Comparison of ENCODE assay signal across 21 cellular contexts in genomic region chr4:121749225-121749624, GRCh38. TPM values are rescaled to one million over a fixed set of nuclear protein-coding genes. Genes with fewer than 3 reads are reported as not detected.
DNase-seq lines count a peak whose midpoint lies in the region; ATAC-seq and TF ChIP-seq lines count a peak whose summit lies in the region.
"Had no signal": no experiment of that assay in that cellular context is flagged by ENCODE, and none has a peak within 500 bp of the region (broad histone marks: within the 10 kb centered on the region; RNA-seq: fewer than 3 reads in every experiment).

No MANE protein-coding gene starts in this region.

- TF ChIP-seq POLR2A in IMR-90 (IDR thresholded peaks at IDR 0.05; ENCODE audit: low read depth, low read length): no peak

- H3K4me3 ChIP-seq in GM23338 (no peak overlapping the region), IMR-90 (ENCODE audit: insufficient read depth, low read depth, low read length) (no peak overlapping the region), PC-9 (no peak overlapping the region)
- H3K4me3 ChIP-seq: BLaER1 treated with 17β-estradiol and CSF1 and Interleukin-3, amounts not matched to agents 10 nM and 100 nM; GM12878; MG63; Peyer's patch; SK-N-MC had no signal

- peaks cover 15% of the 10 kb centered on the region for H3K4me1 Mint-ChIP-seq in GM23338
- H3K4me1 Mint-ChIP-seq in glutamatergic neuron (ENCODE audit: low read depth, unreplicated experiment): peaks cover 4% of the 10 kb centered on the region

- ATAC-seq in GM23338 (peak; percentile 100), IMR-90 (ENCODE audit: low read depth) (no peak), GM18511 (IDR thresholded peaks at IDR 0.05; ENCODE audit: unreplicated experiment) (no peak)
- ATAC-seq: GM12878 had no signal

- no peak overlapping the region for H2AFZ ChIP-seq in GM23338
- H2AFZ ChIP-seq in IMR-90 (replicated peaks; ENCODE audit: low read length, poor library complexity): no peak overlapping the region
- H2AFZ ChIP-seq in PC-9: no peak overlapping the region

- H2BK120ac ChIP-seq in IMR-90 (ENCODE audit: low read depth, low read length): peak overlapping the region; percentile 47

- H3K9me3 Mint-ChIP-seq in GM23338 (no peaks in the 10 kb centered on the region; the same call in 2 of the 3 replicates), glutamatergic neuron (ENCODE audit: unreplicated experiment) (peaks cover 4% of the 10 kb centered on the region)

- TF ChIP-seq CTCF in GM23338 (conservative IDR thresholded peaks at IDR 0.05; ENCODE audit: low read depth in 2 of 2): no peak
- no peak for TF ChIP-seq CTCF in IMR-90 (conservative IDR thresholded peaks at IDR 0.05; ENCODE audit: low read depth, low read length)
- no peak for TF ChIP-seq CTCF in glutamatergic neuron (IDR thresholded peaks at IDR 0.05; ENCODE audit: partially characterized antibody, unreplicated experiment)
- TF ChIP-seq CTCF in PC-9 (conservative IDR thresholded peaks at IDR 0.05): no peak

- H4K8ac ChIP-seq in IMR-90 (ENCODE audit: low read depth in 2 of 2, low read length in 2 of 2): no peak overlapping the region; a peak in 1 of 4 replicates

- H3K4ac ChIP-seq in IMR-90 (ENCODE audit: low read depth, low read length): 0 out of 2 replicates have a peak overlapping the region, but pooled peaks have one; percentile 52

- H3K23ac ChIP-seq in IMR-90 (ENCODE audit: low read depth, low read length): peak overlapping the region; percentile 39; the same call in 1 of the 2 replicates

- H2BK15ac ChIP-seq in IMR-90 (ENCODE audit: low read depth, low read length): peak overlapping the region; percentile 75; the same call in 2 of the 3 replicates

- POLR2A ChIA-PET in IMR-90 (lab: Charles Lee; ENCODE audit: unreplicated experiment) (no interaction called here), PC-9 (lab: Charles Lee; ENCODE audit: unreplicated experiment) (no interaction called here)

- H3K56ac ChIP-seq in IMR-90 (ENCODE audit: extremely low read depth, insufficient read depth, low read length): no peak overlapping the region

- 38% methylated on average over 2 of the region's 4 CpGs; no CpG with 5 or more reads in 1 of the 2 experiments for WGBS in IMR-90 (ENCODE audit: extremely low coverage in 2 of 2, insufficient read length in 1 of 2), 2 experiments

- peaks cover 71% of the 10 kb centered on the region for H3K27me3 ChIP-seq in GM23338 (ENCODE audit: insufficient read depth)
- H3K27me3 ChIP-seq in IMR-90 (ENCODE audit: control insufficient read depth, insufficient read depth, low read length): no peaks in the 10 kb centered on the region
- no peaks in the 10 kb centered on the region for H3K27me3 ChIP-seq in PC-9 (ENCODE audit: insufficient read depth, low read depth)
- H3K27me3 ChIP-seq: BLaER1 treated with 17β-estradiol and CSF1 and Interleukin-3, amounts not matched to agents 10 nM and 100 nM; MG63; Peyer's patch had no signal

- no peaks in the 10 kb centered on the region for H3K36me3 Mint-ChIP-seq in GM23338 (ENCODE audit: low read depth)
- H3K36me3 Mint-ChIP-seq in glutamatergic neuron (ENCODE audit: unreplicated experiment): no peaks in the 10 kb centered on the region

- CTCF ChIA-PET in IMR-90 (lab: Yijun Ruan, JAX): no interaction called here
- CTCF ChIA-PET in PC-9 (lab: Charles Lee): no interaction called here

- H3K27me3 Mint-ChIP-seq in GM23338 (ENCODE audit: insufficient read depth, low read depth, poor library complexity): peaks cover 47% of the 10 kb centered on the region
- peaks cover 5% of the 10 kb centered on the region for H3K27me3 Mint-ChIP-seq in glutamatergic neuron (ENCODE audit: unreplicated experiment)

- H3F3A ChIP-seq in GM23338 (replicated peaks; ENCODE audit: low read depth) (no peaks in the 10 kb centered on the region), PC-9 (ENCODE audit: insufficient read depth, low read depth) (no peaks in the 10 kb centered on the region)

- no peaks in the 10 kb centered on the region for H3K9me2 ChIP-seq in GM23338 (ENCODE audit: insufficient read depth)
- no peaks in the 10 kb centered on the region for H3K9me2 ChIP-seq in PC-9 (ENCODE audit: insufficient read depth)

- no peaks in the 10 kb centered on the region; the same call in 1 of the 2 replicates for H3K9me1 ChIP-seq in IMR-90 (ENCODE audit: insufficient read depth, low read length)

- no peaks in the 10 kb centered on the region for H3K79me2 ChIP-seq in GM23338 (replicated peaks; ENCODE audit: insufficient read depth)
- H3K79me2 ChIP-seq in PC-9 (ENCODE audit: low read depth): no peaks in the 10 kb centered on the region

- H3K79me1 ChIP-seq in IMR-90 (ENCODE audit: low read depth in 1 of 2, low read length in 2 of 2): no peaks in the 10 kb centered on the region

- no peak overlapping the region for H4K5ac ChIP-seq in IMR-90 (ENCODE audit: low read depth, low read length)

- dilution Hi-C loops in IMR-90 (cut with HindIII; ENCODE audit: low sequenced_read_pairs, unreplicated experiment): no loop called here

- H3K18ac ChIP-seq in IMR-90 (ENCODE audit: low read depth, low read length): no peak overlapping the region

- intact Hi-C loops in IMR-90 (cut with micrococcal nuclease): no loop called here
- intact Hi-C loops in PC-9 (cut with micrococcal nuclease; ENCODE audit: unreplicated experiment): no loop called here

- H3K36me3 ChIP-seq in GM23338 (ENCODE audit: insufficient read depth) (no peaks in the 10 kb centered on the region), IMR-90 (ENCODE audit: control insufficient read depth, insufficient read depth, low read length) (no peaks in the 10 kb centered on the region), PC-9 (ENCODE audit: low read depth) (no peaks in the 10 kb centered on the region)
- H3K36me3 ChIP-seq: BLaER1 treated with 17β-estradiol and CSF1 and Interleukin-3, amounts not matched to agents 10 nM and 100 nM; MG63; Peyer's patch had no signal

- H3K4me3 Mint-ChIP-seq in GM23338 (no peak overlapping the region; the same call in 2 of the 3 replicates), glutamatergic neuron (ENCODE audit: unreplicated experiment) (no peak overlapping the region)

- TF ChIP-seq RAD21 in IMR-90 (IDR thresholded peaks at IDR 0.05; ENCODE audit: low read length): no peak

- peak overlapping the region; percentile 41; the same call in 1 of the 2 replicates for H4K91ac ChIP-seq in IMR-90 (ENCODE audit: insufficient read depth, low read depth, low read length)

- H2BK5ac ChIP-seq in IMR-90 (ENCODE audit: low read depth, low read length, poor library complexity, severe bottlenecking): no peak overlapping the region

- peaks cover 20% of the 10 kb centered on the region for H3K4me1 ChIP-seq in GM23338 (ENCODE audit: insufficient read depth)
- peaks cover 6% of the 10 kb centered on the region for H3K4me1 ChIP-seq in IMR-90 (ENCODE audit: control insufficient read depth, insufficient read depth, low read length)
- no peaks in the 10 kb centered on the region for H3K4me1 ChIP-seq in PC-9 (replicated peaks; ENCODE audit: insufficient read depth)
- H3K4me1 ChIP-seq: BLaER1 treated with 17β-estradiol and CSF1 and Interleukin-3, amounts not matched to agents 10 nM and 100 nM; Peyer's patch had no signal

- H3K14ac ChIP-seq in IMR-90 (replicated peaks; ENCODE audit: low read depth, low read length): no peak overlapping the region

- no peak overlapping the region for H3K27ac ChIP-seq in GM23338 (ENCODE audit: low read depth)
- no peak overlapping the region for H3K27ac ChIP-seq in IMR-90 (ENCODE audit: insufficient read depth, low read length)
- H3K27ac ChIP-seq in PC-9: no peak overlapping the region
- H3K27ac ChIP-seq: BLaER1 treated with 17β-estradiol and CSF1 and Interleukin-3, amounts not matched to agents 10 nM and 100 nM; Peyer's patch; SK-N-MC had no signal

- BruUV-seq in IMR-90 (replicated peaks; lab: Mats Ljungman, UMichigan) (no TSS peak), PC-9 (replicated peaks; lab: Mats Ljungman, UMichigan) (no TSS peak)

- no peak overlapping the region for H3K9ac ChIP-seq in IMR-90 (ENCODE audit: low read depth, low read length)
- H3K9ac ChIP-seq: BLaER1 treated with 17β-estradiol and CSF1 and Interleukin-3, amounts not matched to agents 10 nM and 100 nM had no signal

- H4K20me1 ChIP-seq in GM23338 (replicated peaks; ENCODE audit: insufficient read depth) (no peaks in the 10 kb centered on the region), IMR-90 (ENCODE audit: insufficient read depth, low read length) (no peaks in the 10 kb centered on the region), PC-9 (ENCODE audit: insufficient read depth) (no peaks in the 10 kb centered on the region)
- H4K20me1 ChIP-seq: BLaER1 treated with 17β-estradiol and CSF1 and Interleukin-3, amounts not matched to agents 10 nM and 100 nM had no signal

- H2AK9ac ChIP-seq in IMR-90 (replicated peaks; ENCODE audit: low read depth, low read length, poor library complexity): no peak overlapping the region

- DNase-seq in GM23338 (ENCODE audit: low spot score) (peak; percentile 89), IMR-90 (no peak), glutamatergic neuron (no peak), iPS-NIHi7 (ENCODE audit: extremely low spot score) (peak; percentile 37), DMS53 (lab: John Stamatoyannopoulos, UW) (no peak), PC-9 (no peak)
- DNase-seq: DND-41, GDM1, HCEC 1CT, Karpas-422, MG63, NCI-H1092, NCI-H146, NCI-H2081, NCI-H510A, Peyer's patch, Right ventricle myocardium superior had no signal

- no peak overlapping the region for H3K4me2 ChIP-seq in GM23338
- H3K4me2 ChIP-seq in IMR-90 (ENCODE audit: low read depth, low read length): no peak overlapping the region
- no peak overlapping the region for H3K4me2 ChIP-seq in PC-9
- H3K4me2 ChIP-seq: BLaER1 treated with 17β-estradiol and CSF1 and Interleukin-3, amounts not matched to agents 10 nM and 100 nM had no signal

- in situ Hi-C loops in IMR-90 (cut with MboI; ENCODE audit: low sequenced_read_pairs): loop anchor here (25.0 kb wide), 1 partner anchor 562 kb away; no protein-coding TSS in a partner anchor

- no peak overlapping the region for H3K27ac Mint-ChIP-seq in GM23338
- peak overlapping the region; percentile 38 for H3K27ac Mint-ChIP-seq in glutamatergic neuron (ENCODE audit: unreplicated experiment)

- H2BK20ac ChIP-seq in IMR-90 (ENCODE audit: low read depth, low read length): peak overlapping the region; percentile 58; the same call in 1 of the 2 replicates

- no peaks in the 10 kb centered on the region for H3K9me3 ChIP-seq in IMR-90 (ENCODE audit: control insufficient read depth, insufficient read depth, low read length)
- no peaks in the 10 kb centered on the region for H3K9me3 ChIP-seq in PC-9 (ENCODE audit: insufficient read depth, low read depth)
- H3K9me3 ChIP-seq: BLaER1 treated with 17β-estradiol and CSF1 and Interleukin-3, amounts not matched to agents 10 nM and 100 nM; MG63; Peyer's patch had no signal

- H2AK5ac ChIP-seq in IMR-90 (ENCODE audit: low read depth, low read length): peak overlapping the region; percentile 60

RNA-seq across cellular contexts. Expression of gene SMIM43, which starts 15.7 kb away (rescaled TPM):
- total RNA-seq in GM23338 (2014; rRNA removed; shearing (Covaris generic)): 0.56 TPM in 1 of 2 replicates, not detected in the other
- polyA plus RNA-seq in GM23338 (2016; fragmentation: Nextera tagmentation; extraction: Ambion mirVana) (0.21 and 0.26 TPM in 2 replicates), IMR-90 (2012; rRNA removed) (2.0 and 2.8 TPM in 2 replicates)
- total RNA-seq in IMR-90 (2012; rRNA removed) (1.4 TPM in 2 replicates), glutamatergic neuron (ENCODE audit: unreplicated experiment) (not detected), PC-9 (2021) (not detected in 2 replicates)
- polyA plus RNA-seq in IMR-90 (2012; cell fraction: cytosol; rRNA removed): 0.68 and 0.71 TPM in 2 replicates
- 1.1 and 4.1 TPM in 2 replicates for polyA plus RNA-seq in IMR-90 (2012; cell fraction: nucleus; rRNA removed; ENCODE audit: low replicate concordance)
- total RNA-seq: GM12878, Peyer's patch, Right ventricle myocardium superior had no signal

RNA-seq across cellular contexts. Expression of gene EXOSC9, which starts 51.9 kb away (rescaled TPM):
- total RNA-seq in GM23338 (2014; rRNA removed; shearing (Covaris generic)): 68.8 and 71.9 TPM in 2 replicates
- polyA plus RNA-seq in GM23338 (2016; fragmentation: Nextera tagmentation; extraction: Ambion mirVana) (95.2 and 105 TPM in 2 replicates), IMR-90 (2012; rRNA removed) (27.3 and 34.7 TPM in 2 replicates)
- total RNA-seq in IMR-90 (2012; rRNA removed) (47.5 and 85.8 TPM in 2 replicates), glutamatergic neuron (ENCODE audit: unreplicated experiment) (25.4 TPM), PC-9 (2021) (23.0 and 29.9 TPM in 2 replicates)
- 3.8 and 4.3 TPM in 2 replicates for polyA plus RNA-seq in IMR-90 (2012; cell fraction: cytosol; rRNA removed)
- 5.7 and 33.2 TPM in 2 replicates for polyA plus RNA-seq in IMR-90 (2012; cell fraction: nucleus; rRNA removed; ENCODE audit: low replicate concordance)

RNA-seq across cellular contexts. Expression of gene ANXA5, which starts 52.4 kb away (rescaled TPM):
- total RNA-seq in GM23338 (2014; rRNA removed; shearing (Covaris generic)): 120 and 129 TPM in 2 replicates
- polyA plus RNA-seq in GM23338 (2016; fragmentation: Nextera tagmentation; extraction: Ambion mirVana): 163 and 181 TPM in 2 replicates
- total RNA-seq in IMR-90 (2012; rRNA removed): 780 and 1,163 TPM in 2 replicates
- polyA plus RNA-seq in IMR-90 (2012; rRNA removed): 1,191 and 1,448 TPM in 2 replicates
- polyA plus RNA-seq in IMR-90 (2012; cell fraction: cytosol; rRNA removed): 601 and 625 TPM in 2 replicates
- polyA plus RNA-seq in IMR-90 (2012; cell fraction: nucleus; rRNA removed; ENCODE audit: low replicate concordance): 243 and 845 TPM in 2 replicates
- total RNA-seq in glutamatergic neuron (ENCODE audit: unreplicated experiment): 250 TPM
- 177 and 230 TPM in 2 replicates for total RNA-seq in PC-9 (2021)

Comparison
In these comparisons a context has a peak if more than half of its experiments do, and no peak if none do; other contexts are left out.
1. DNase-seq: peak in GM23338 (single experiment) and iPS-NIHi7 (single experiment); none in IMR-90 (single experiment), glutamatergic neuron (single experiment), DMS53 (single experiment) and PC-9 (0 of 2).